In genomic region chr12:121123488-121123887, GRCh38 we compare ENCODE assay signal across 19 cellular contexts. TPM values are rescaled to one million over a fixed set of nuclear protein-coding genes. Genes with fewer than 3 reads are reported as not detected.
DNase-seq lines count a peak whose midpoint lies in the region; ATAC-seq, FAIRE-seq and TF ChIP-seq lines count a peak whose summit lies in the region.
"Had no signal": no experiment of that assay in that cellular context is flagged by ENCODE, and none has a peak within 500 bp of the region (broad histone marks: within the 10 kb centered on the region; RNA-seq: fewer than 3 reads in every experiment).

No MANE protein-coding gene starts in this region.

- H3K9me3 ChIP-seq in mammary epithelial cell (replicated peaks; ENCODE audit: insufficient read depth, low read length) (no peaks in the 10 kb centered on the region), PC-9 (ENCODE audit: insufficient read depth, low read depth) (no peaks in the 10 kb centered on the region), K562 (replicated peaks; ENCODE audit: control insufficient read depth, insufficient read depth, low read depth, low read length) (no peaks in the 10 kb centered on the region), thyroid gland (no peaks in the 10 kb centered on the region)

- H3K9ac ChIP-seq in mammary epithelial cell (ENCODE audit: insufficient read depth, low read length): no peak overlapping the region
- no peak overlapping the region for H3K9ac ChIP-seq in K562 (ENCODE audit: insufficient read depth in 1 of 2, low read depth in 2 of 2, low read length in 2 of 2)
- H3K9ac ChIP-seq: BLaER1 treated with 17β-estradiol and CSF1 and Interleukin-3, amounts not matched to agents 10 nM and 100 nM had no signal

- no peaks in the 10 kb centered on the region for H3K9me3 Mint-ChIP-seq in MCF 10A (ENCODE audit: unreplicated experiment)

- H3F3A ChIP-seq in PC-9 (ENCODE audit: insufficient read depth, low read depth): peaks cover 11% of the 10 kb centered on the region; the same call in 1 of the 2 replicates

- dilution Hi-C loops in mammary epithelial cell (cut with HindIII; ENCODE audit: low sequenced_read_pairs): no loop called here

- H3K27me3 ChIP-seq in mammary epithelial cell (ENCODE audit: insufficient read depth, low read length): no peaks in the 10 kb centered on the region
- H3K27me3 ChIP-seq in PC-9 (ENCODE audit: insufficient read depth, low read depth): no peaks in the 10 kb centered on the region
- H3K27me3 ChIP-seq in K562 (ENCODE audit: control insufficient read depth in 2 of 2, insufficient read depth in 2 of 2, low read length in 2 of 2): no peaks in the 10 kb centered on the region
- no peaks in the 10 kb centered on the region for H3K27me3 ChIP-seq in thyroid gland
- H3K27me3 ChIP-seq: BLaER1 treated with 17β-estradiol and CSF1 and Interleukin-3, amounts not matched to agents 10 nM and 100 nM had no signal

- peaks cover 24% of the 10 kb centered on the region for H3K27me3 Mint-ChIP-seq in MCF 10A (ENCODE audit: insufficient read depth, unreplicated experiment)

- WGBS in mammary epithelial cell (ENCODE audit: low coverage, missing lambda C conversion rate): 100% methylated on average over 2 of the region's 2 CpGs
- WGBS in K562 (ENCODE audit: insufficient coverage, low coverage, missing lambda C conversion rate): 29% methylated on average over 2 of the region's 2 CpGs
- WGBS in thyroid gland, 2 donors: 87 to 89% methylated on average over 2 of the region's 2 CpGs

- H3K4me3 Mint-ChIP-seq in MCF 10A (ENCODE audit: unreplicated experiment): no peak overlapping the region
- H3K4me3 Mint-ChIP-seq: CD4-positive, CD25-positive, alpha-beta regulatory T cell had no signal

- no peaks in the 10 kb centered on the region for H3K9me2 ChIP-seq in PC-9 (ENCODE audit: insufficient read depth)

- POLR2A ChIA-PET in MCF 10A (lab: Yijun Ruan, JAX): interaction anchor here (1.2 to 1.6 kb wide), 2 partner anchors 9 to 542 kb away, joined by 5 to 9 read pairs; partner anchors contain the start of genes P2RX7 and POP5
- POLR2A ChIA-PET in PC-9 (lab: Charles Lee; ENCODE audit: unreplicated experiment): no interaction called here
- POLR2A ChIA-PET in K562 (lab: Yijun Ruan, JAX): interaction anchor here (0.6 kb wide), 1 partner anchor 23 kb away, joined by 3 read pairs; no protein-coding TSS in a partner anchor

- H3K79me2 ChIP-seq in mammary epithelial cell (ENCODE audit: insufficient read depth, low read length): no peaks in the 10 kb centered on the region
- H3K79me2 ChIP-seq in PC-9 (ENCODE audit: low read depth): no peaks in the 10 kb centered on the region
- H3K79me2 ChIP-seq in K562 (ENCODE audit: control insufficient read depth, insufficient read depth, low read length): no peaks in the 10 kb centered on the region

- H3K36me3 ChIP-seq in mammary epithelial cell (ENCODE audit: insufficient read depth, low read length): no peaks in the 10 kb centered on the region
- no peaks in the 10 kb centered on the region for H3K36me3 ChIP-seq in PC-9 (ENCODE audit: low read depth)
- no peaks in the 10 kb centered on the region for H3K36me3 ChIP-seq in K562 (ENCODE audit: control insufficient read depth, insufficient read depth, low read length)
- no peaks in the 10 kb centered on the region for H3K36me3 ChIP-seq in thyroid gland
- H3K36me3 ChIP-seq: BLaER1 treated with 17β-estradiol and CSF1 and Interleukin-3, amounts not matched to agents 10 nM and 100 nM had no signal

- DNase-seq in MCF 10A (ENCODE audit: unreplicated experiment) (no peak), mammary epithelial cell (no peak), PC-9 (no peak), K562 (ENCODE audit: extremely low read depth in 1 of 4, low spot score in 3 of 4) (no peak), thyroid gland (no peak), OCI-M2 (lab: John Stamatoyannopoulos, UW; ENCODE audit: unreplicated experiment) (no peak), HUDEP-2 (lab: John Stamatoyannopoulos, UW; ENCODE audit: unreplicated experiment in 76 of 76) (no peak)
- DNase-seq: ACHN; CD4-positive, CD25-positive, alpha-beta regulatory T cell; DMS153; DMS79 treated with DMSO at 0.1 percent for 48 hours; EL; GDM1; HCEC 1CT had no signal

- no peaks in the 10 kb centered on the region for H3K9me1 ChIP-seq in K562 (ENCODE audit: control insufficient read depth, insufficient read depth, low read length)

- peak overlapping the region; percentile 92 for H3K27ac Mint-ChIP-seq in MCF 10A (ENCODE audit: low read depth, unreplicated experiment)

- TF ChIP-seq EP300 in K562 (IDR thresholded peaks at IDR 0.05; ENCODE audit: low read length): no peak

- H3K4me2 ChIP-seq in mammary epithelial cell (ENCODE audit: insufficient read depth, low read depth, low read length) (no peak overlapping the region), PC-9 (no peak overlapping the region), K562 (ENCODE audit: insufficient read depth, low read length) (no peak overlapping the region)

- CTCF ChIA-PET in MCF 10A (lab: Yijun Ruan, JAX): interaction anchor here (1.0 to 1.6 kb wide), 2 partner anchors 11 to 13 kb away, joined by 4 to 5 read pairs; no protein-coding TSS in a partner anchor
- CTCF ChIA-PET in mammary epithelial cell (lab: Charles Lee; ENCODE audit: low non-redundant PET): no interaction called here
- CTCF ChIA-PET in PC-9 (lab: Charles Lee): no interaction called here
- CTCF ChIA-PET in K562 (lab: Yijun Ruan, JAX; ENCODE audit: low intra/inter-chr PET ratio): no interaction called here

- H3K4me3 ChIP-seq in mammary epithelial cell (replicated peaks in 1 of 3; ENCODE audit: insufficient read depth in 1 of 3, low read depth in 2 of 3, low read length in 3 of 3) (no peak overlapping the region), PC-9 (no peak overlapping the region), K562 (no peak overlapping the region), thyroid gland (replicated peaks in 1 of 3) (no peak overlapping the region)
- H3K4me3 ChIP-seq: BLaER1 treated with 17β-estradiol and CSF1 and Interleukin-3, amounts not matched to agents 10 nM and 100 nM had no signal

- peaks cover 16% of the 10 kb centered on the region for H3K4me1 Mint-ChIP-seq in MCF 10A (ENCODE audit: insufficient read depth, unreplicated experiment)

- TF ChIP-seq POLR2A in K562 (conservative IDR thresholded peaks at IDR 0.05): no peak
- no peak for TF ChIP-seq POLR2A in thyroid gland (IDR thresholded peaks at IDR 0.05)

- H3K4me1 ChIP-seq in mammary epithelial cell (ENCODE audit: insufficient read depth, low read length): peaks cover 6% of the 10 kb centered on the region
- H3K4me1 ChIP-seq in PC-9 (replicated peaks; ENCODE audit: insufficient read depth): peaks cover 18% of the 10 kb centered on the region
- H3K4me1 ChIP-seq in K562 (replicated peaks in 1 of 2; ENCODE audit: control insufficient read depth in 2 of 2, insufficient read depth in 2 of 2, low read length in 2 of 2): peaks cover 6 to 12% of the 10 kb centered on the region in 2 experiments; a peak in 4 of 5 replicates
- no peaks in the 10 kb centered on the region for H3K4me1 ChIP-seq in thyroid gland

- ATAC-seq in K562: no peak

- TF ChIP-seq CTCF in MCF 10A (IDR thresholded peaks at IDR 0.05; ENCODE audit: unreplicated experiment) (no peak), mammary epithelial cell (conservative IDR thresholded peaks at IDR 0.05 in 1 of 2, IDR thresholded peaks at IDR 0.05 in 1 of 2; ENCODE audit: extremely low read depth in 1 of 2, insufficient read depth in 1 of 2, low read depth in 1 of 2, low read length in 2 of 2) (no peak), PC-9 (conservative IDR thresholded peaks at IDR 0.05) (no peak), K562 (IDR thresholded peaks at IDR 0.05 in 2 of 3, conservative IDR thresholded peaks at IDR 0.05 in 1 of 3; ENCODE audit: insufficient read depth in 2 of 3, low read depth in 1 of 3, low read length in 3 of 3) (no peak), thyroid gland (IDR thresholded peaks at IDR 0.05) (no peak)

- intact Hi-C loops in MCF 10A (cut with micrococcal nuclease): loop anchor here (5.0 kb wide), 1 partner anchor 89 kb away; the partner anchor contains the start of gene P2RX4
- intact Hi-C loops in mammary epithelial cell (cut with micrococcal nuclease): no loop called here
- intact Hi-C loops in PC-9 (cut with micrococcal nuclease; ENCODE audit: unreplicated experiment): no loop called here
- intact Hi-C loops in K562 (cut with micrococcal nuclease): no loop called here
- intact Hi-C loops in thyroid gland (cut with DNase I): no loop called here

- no peak for FAIRE-seq in K562 (lab: Jason Lieb, UNC)
- FAIRE-seq: D721Med, GM12892, GM19239, HTR-8/SVneo had no signal

- in situ Hi-C loops in mammary epithelial cell (cut with MboI; ENCODE audit: low sequenced_read_pairs in 2 of 2) (no loop called here), K562 (cut with MboI) (no loop called here)

- no peak overlapping the region for H2AFZ ChIP-seq in mammary epithelial cell (ENCODE audit: low read depth, low read length)
- H2AFZ ChIP-seq in PC-9: no peak overlapping the region
- peak overlapping the region; percentile 9; the same call in 1 of the 2 replicates for H2AFZ ChIP-seq in K562 (ENCODE audit: low read depth, low read length)

- H3K27ac ChIP-seq in mammary epithelial cell (ENCODE audit: insufficient read depth, low read depth, low read length) (no peak overlapping the region), PC-9 (0 out of 2 replicates have a peak overlapping the region, but pooled peaks have one; percentile 70), K562 (ENCODE audit: extremely low read depth, low read depth, low read length) (no peak overlapping the region), thyroid gland (no peak overlapping the region)
- H3K27ac ChIP-seq: BLaER1 treated with 17β-estradiol and CSF1 and Interleukin-3, amounts not matched to agents 10 nM and 100 nM had no signal

- peaks cover 7% of the 10 kb centered on the region for H3K36me3 Mint-ChIP-seq in MCF 10A (ENCODE audit: insufficient read depth, unreplicated experiment)
- H3K36me3 Mint-ChIP-seq: CD4-positive, CD25-positive, alpha-beta regulatory T cell had no signal

- H4K20me1 ChIP-seq in mammary epithelial cell (ENCODE audit: insufficient read depth, low read length): no peaks in the 10 kb centered on the region
- H4K20me1 ChIP-seq in PC-9 (ENCODE audit: insufficient read depth): no peaks in the 10 kb centered on the region
- H4K20me1 ChIP-seq in K562 (replicated peaks; ENCODE audit: control insufficient read depth, insufficient read depth, low read length): no peaks in the 10 kb centered on the region
- H4K20me1 ChIP-seq: BLaER1 treated with 17β-estradiol and CSF1 and Interleukin-3, amounts not matched to agents 10 nM and 100 nM had no signal

- no peak for TF ChIP-seq RAD21 in K562 (CRISPR knock-in tag; conservative IDR thresholded peaks at IDR 0.05 in 1 of 2, IDR thresholded peaks at IDR 0.05 in 1 of 2)

- no TSS peak for BruUV-seq in MCF 10A (replicated peaks; lab: Mats Ljungman, UMichigan)
- BruUV-seq in mammary epithelial cell (replicated peaks; lab: Mats Ljungman, UMichigan): no TSS peak
- BruUV-seq in PC-9 (replicated peaks; lab: Mats Ljungman, UMichigan): no TSS peak
- BruUV-seq in K562 (replicated peaks; lab: Mats Ljungman, UMichigan): no TSS peak

RNA-seq across cellular contexts. Expression of gene P2RX7, which starts 9.2 kb away (rescaled TPM):
- total RNA-seq in MCF 10A (2022) (0.68 and 1.3 TPM in 2 replicates), mammary epithelial cell (under 1 TPM; 0.17 to 0.49 TPM), PC-9 (2021) (2.2 and 3.2 TPM in 2 replicates), K562 (2014; rRNA removed) (0.09 and 0.20 TPM in 2 replicates), K562 (2014; rRNA removed; fragmentation: Illumina TruSeq; extraction: Trizol) (0.38 and 0.44 TPM in 2 replicates), K562 (2015; rRNA removed; fragmentation: Illumina TruSeq; extraction: Trizol) (0.25 and 0.30 TPM in 2 replicates), K562 (2021) (0.40 TPM in 2 replicates), thyroid gland (1 to 10 TPM in 1 of 4 donors, under 1 TPM in 3; 0.44 to 1.5 (median 0.73) TPM)
- polyA plus RNA-seq in mammary epithelial cell (0.26 TPM), K562 (2011; rRNA removed) (0.04 and 0.12 TPM in 2 replicates), K562 (2014; fragmentation: Illumina TruSeq; extraction: Trizol) (0.46 and 0.65 TPM in 2 replicates), K562 (2014; fragmentation: Nextera tagmentation; extraction: Ambion mirVana) (under 1 TPM; 0.30 to 0.38 TPM), K562 (2014; rRNA removed) (0.15 and 0.27 TPM in 2 replicates)
- polyA minus RNA-seq in mammary epithelial cell: 28.1 TPM
- 0.42 TPM in 1 of 2 replicates, not detected in the other for total RNA-seq in K562 (2011; cell fraction: chromatin; rRNA removed; ENCODE audit: low replicate concordance)
- 0.13 TPM in 1 of 2 replicates, not detected in the other for total RNA-seq in K562 (2011; cell fraction: nucleolus; rRNA removed)
- total RNA-seq in K562 (2011; cell fraction: nucleoplasm; rRNA removed): 0.31 and 0.37 TPM in 2 replicates
- polyA plus RNA-seq in K562 (2011; cell fraction: cytosol; rRNA removed): 0.04 TPM in 1 of 2 replicates, not detected in the other
- polyA plus RNA-seq in K562 (2011; cell fraction: nucleus; rRNA removed): 0.08 TPM in 1 of 2 replicates, not detected in the other
- polyA plus RNA-seq in K562 (2012): 0.68 and 6.5 TPM in 2 replicates
- not detected in 2 replicates for polyA minus RNA-seq in K562 (2011; rRNA and poly(A)+ RNA removed)
- not detected in 2 replicates for polyA minus RNA-seq in K562 (2011; cell fraction: cytosol; rRNA and poly(A)+ RNA removed)
- polyA minus RNA-seq in K562 (2011; cell fraction: nucleus; rRNA and poly(A)+ RNA removed): not detected in 2 replicates
